ENCODE assay signal across 12 cellular contexts in genomic region chr2:10556271-10557140, GRCh38.
DNase-seq lines count a peak whose midpoint lies in the region; ATAC-seq, FAIRE-seq and TF ChIP-seq lines count a peak whose summit lies in the region.
"Had no signal": no experiment of that assay in that cellular context is flagged by ENCODE, and none has a peak within 500 bp of the region (broad histone marks: within the 10 kb centered on the region; RNA-seq: fewer than 3 reads in every experiment).

No MANE protein-coding gene starts in this region.

- H3K9me3 Mint-ChIP-seq in activated naive CD4-positive, alpha-beta T cell treated with anti-CD3 and anti-CD28 coated beads, Interleukin-2, amount 50 U/mL, for 24 hours: no peaks in the 10 kb centered on the region

- TF ChIP-seq CTCF in kidney (IDR thresholded peaks at IDR 0.05; ENCODE audit: borderline replicate concordance, extremely low read depth, insufficient read depth) (no peak), spleen (IDR thresholded peaks at IDR 0.05 in 8 of 11, conservative IDR thresholded peaks at IDR 0.05 in 3 of 11) (no peak)

- H3K4me3 ChIP-seq in H7 (ENCODE audit: insufficient read depth, low read depth, low read length) (no peak overlapping the region), kidney (ENCODE audit: low read length in 2 of 2) (no peak overlapping the region), spleen (no peak overlapping the region)
- H3K4me3 ChIP-seq: BLaER1 treated with 17β-estradiol and CSF1 and Interleukin-3, amounts not matched to agents 10 nM and 100 nM had no signal

- no peak overlapping the region for H3K9ac ChIP-seq in kidney (ENCODE audit: low read length in 2 of 2)
- H3K9ac ChIP-seq: BLaER1 treated with 17β-estradiol and CSF1 and Interleukin-3, amounts not matched to agents 10 nM and 100 nM had no signal

- H3K9me3 ChIP-seq in kidney (ENCODE audit: control insufficient read depth in 1 of 2, low read length in 2 of 2): no peaks in the 10 kb centered on the region
- H3K9me3 ChIP-seq in spleen: no peaks in the 10 kb centered on the region
- H3K9me3 ChIP-seq: BLaER1 treated with 17β-estradiol and CSF1 and Interleukin-3, amounts not matched to agents 10 nM and 100 nM had no signal

- no peak overlapping the region for H3K4me3 Mint-ChIP-seq in activated naive CD4-positive, alpha-beta T cell treated with anti-CD3 and anti-CD28 coated beads, Interleukin-2, amount 50 U/mL, for 24 hours
- H3K4me3 Mint-ChIP-seq: CD4-positive, CD25-positive, alpha-beta regulatory T cell had no signal

- WGBS in spleen, 5 donors: 91 to 95% (median 92%) methylated on average over 27 to 28 of the region's 28 CpGs

- peaks cover 3% of the 10 kb centered on the region for H3K36me3 Mint-ChIP-seq in activated naive CD4-positive, alpha-beta T cell treated with anti-CD3 and anti-CD28 coated beads, Interleukin-2, amount 50 U/mL, for 24 hours

- H3K27me3 Mint-ChIP-seq in activated naive CD4-positive, alpha-beta T cell treated with anti-CD3 and anti-CD28 coated beads, Interleukin-2, amount 50 U/mL, for 24 hours: no peaks in the 10 kb centered on the region

- DNase-seq in activated naive CD4-positive, alpha-beta T cell treated with anti-CD3 and anti-CD28 coated beads, Interleukin-2, amount 50 U/mL, for 16 hours: no peak
- DNase-seq in H7: peak; percentile 73
- DNase-seq in kidney: peak; percentile 44
- peak; percentile 51 for DNase-seq in spleen
- no peak for DNase-seq in SW 1271 (lab: John Stamatoyannopoulos, UW)
- DNase-seq: ACHN; CD4-positive, CD25-positive, alpha-beta regulatory T cell; DMS53; GF-D8 had no signal

- H3K4me1 Mint-ChIP-seq in activated naive CD4-positive, alpha-beta T cell treated with anti-CD3 and anti-CD28 coated beads, Interleukin-2, amount 50 U/mL, for 24 hours: no peaks in the 10 kb centered on the region

- H3K27me3 ChIP-seq in H7 (ENCODE audit: control insufficient read depth, insufficient read depth, low read length) (no peaks in the 10 kb centered on the region), spleen (replicated peaks in 1 of 7) (peaks cover 0 to 11% (median 0%) of the 10 kb centered on the region in 7 donors)

- H3K4me1 ChIP-seq in kidney (ENCODE audit: control insufficient read depth in 1 of 2, insufficient read depth in 1 of 2, low read depth in 1 of 2, low read length in 2 of 2): peaks cover 0 to 2% of the 10 kb centered on the region in 2 donors
- H3K4me1 ChIP-seq in spleen: no peaks in the 10 kb centered on the region

- H3K36me3 ChIP-seq in H7 (replicated peaks; ENCODE audit: control insufficient read depth, insufficient read depth, low read length): no peaks in the 10 kb centered on the region
- no peaks in the 10 kb centered on the region for H3K36me3 ChIP-seq in kidney (ENCODE audit: control insufficient read depth in 1 of 2, insufficient read depth in 2 of 2, low read length in 2 of 2)
- peaks cover 0 to 13% (median 2%) of the 10 kb centered on the region in 6 donors for H3K36me3 ChIP-seq in spleen

- no peak for TF ChIP-seq POLR2A in spleen (IDR thresholded peaks at IDR 0.05)

- no peak overlapping the region for H3K27ac ChIP-seq in kidney (ENCODE audit: low read depth in 2 of 2, low read length in 2 of 2)
- no peak overlapping the region for H3K27ac ChIP-seq in spleen
- H3K27ac ChIP-seq: BLaER1 treated with 17β-estradiol and CSF1 and Interleukin-3, amounts not matched to agents 10 nM and 100 nM had no signal

- intact Hi-C loops in kidney (cut with DNase I) (no loop called here), spleen (cut with DNase I; ENCODE audit: low total_unique reads) (no loop called here)

- peak overlapping the region; percentile 18 for H3K27ac Mint-ChIP-seq in activated naive CD4-positive, alpha-beta T cell treated with anti-CD3 and anti-CD28 coated beads, Interleukin-2, amount 50 U/mL, for 24 hours
- H3K27ac Mint-ChIP-seq: CD4-positive, CD25-positive, alpha-beta regulatory T cell had no signal

- no peak for FAIRE-seq in kidney (lab: Jason Lieb, UNC)

- ATAC-seq in HG03135 (IDR thresholded peaks at IDR 0.05; ENCODE audit: unreplicated experiment): no peak

Comparison
In these comparisons a context has a peak if more than half of its experiments do, and no peak if none do; other contexts are left out.
1. DNase-seq: peak in H7 (single experiment), kidney (single experiment) and spleen (single experiment); none in activated naive CD4-positive, alpha-beta T cell treated with anti-CD3 and anti-CD28 coated beads, Interleukin-2, amount 50 U/mL, for 16 hours (single experiment) and SW 1271 (0 of 2).